1 cellular context compared by ENCODE assay signal in the genomic region with DNA sequence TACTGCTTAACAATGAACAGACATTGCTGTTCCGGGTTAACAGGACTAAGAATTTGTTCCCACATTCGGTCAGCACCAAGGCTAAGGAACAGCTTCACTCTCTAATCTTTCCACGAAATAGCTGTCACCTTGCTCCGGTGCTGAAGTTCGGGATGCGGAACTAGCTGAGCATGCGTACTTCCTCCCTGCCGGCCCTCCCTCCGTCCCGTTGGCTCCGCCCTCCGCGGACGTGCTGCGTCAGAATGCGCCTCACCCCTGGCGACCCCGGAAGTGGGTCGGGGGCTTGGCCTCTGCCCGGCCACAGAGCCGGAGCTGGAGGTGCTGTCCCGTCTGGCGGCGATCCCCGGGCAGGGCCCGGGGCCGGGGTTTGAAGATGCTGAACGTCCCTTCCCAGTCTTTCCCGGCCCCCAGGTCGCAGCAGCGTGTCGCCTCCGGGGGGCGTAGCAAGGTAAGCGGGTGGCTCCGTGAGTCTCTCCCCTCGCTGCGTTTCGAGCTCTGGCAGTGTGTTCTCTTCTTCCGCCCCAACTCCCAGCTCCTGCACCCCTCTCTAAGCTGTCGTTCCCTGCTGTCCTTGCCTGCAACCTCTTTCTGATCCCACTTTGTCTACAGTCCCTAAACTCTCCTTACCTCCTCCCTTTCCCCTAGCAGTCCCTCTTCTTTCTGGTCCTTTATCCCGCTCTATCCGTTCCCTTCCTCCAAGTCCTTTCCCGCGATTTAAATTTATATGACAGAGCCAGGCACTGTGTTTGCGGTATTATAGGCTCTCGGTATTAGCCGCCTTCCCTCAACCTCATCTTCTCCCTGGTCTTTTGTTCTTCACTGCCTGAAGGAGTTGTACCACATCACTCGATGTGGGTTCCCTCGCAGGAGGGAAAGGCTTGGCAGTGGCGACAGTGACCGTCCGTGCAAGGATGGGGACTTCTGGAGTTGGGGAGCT.
TF ChIP-seq lines count a peak whose summit lies in the region.

CYB5R4 (plus strand) TSS at position 280 of the 937 bp plus-strand sequence; CDS start at position 374, 94 bp downstream.

TF ChIP-seq in HepG2, 621 proteins besides CTCF, POLR2A, EP300 and RAD21 (continued from another document and continues in another):
- peak; percentile 79; the same call in 1 of the 2 replicates for TF ChIP-seq ZNF75D (CRISPR knock-in tag; IDR thresholded peaks at IDR 0.05; ENCODE audit: borderline replicate concordance)
- peak; percentile 92 for TF ChIP-seq ZFP36L1 (CRISPR knock-in tag; IDR thresholded peaks at IDR 0.05)
- TF ChIP-seq ZNF780A (CRISPR knock-in tag; IDR thresholded peaks at IDR 0.05): no peak
- TF ChIP-seq, protein P1, sequence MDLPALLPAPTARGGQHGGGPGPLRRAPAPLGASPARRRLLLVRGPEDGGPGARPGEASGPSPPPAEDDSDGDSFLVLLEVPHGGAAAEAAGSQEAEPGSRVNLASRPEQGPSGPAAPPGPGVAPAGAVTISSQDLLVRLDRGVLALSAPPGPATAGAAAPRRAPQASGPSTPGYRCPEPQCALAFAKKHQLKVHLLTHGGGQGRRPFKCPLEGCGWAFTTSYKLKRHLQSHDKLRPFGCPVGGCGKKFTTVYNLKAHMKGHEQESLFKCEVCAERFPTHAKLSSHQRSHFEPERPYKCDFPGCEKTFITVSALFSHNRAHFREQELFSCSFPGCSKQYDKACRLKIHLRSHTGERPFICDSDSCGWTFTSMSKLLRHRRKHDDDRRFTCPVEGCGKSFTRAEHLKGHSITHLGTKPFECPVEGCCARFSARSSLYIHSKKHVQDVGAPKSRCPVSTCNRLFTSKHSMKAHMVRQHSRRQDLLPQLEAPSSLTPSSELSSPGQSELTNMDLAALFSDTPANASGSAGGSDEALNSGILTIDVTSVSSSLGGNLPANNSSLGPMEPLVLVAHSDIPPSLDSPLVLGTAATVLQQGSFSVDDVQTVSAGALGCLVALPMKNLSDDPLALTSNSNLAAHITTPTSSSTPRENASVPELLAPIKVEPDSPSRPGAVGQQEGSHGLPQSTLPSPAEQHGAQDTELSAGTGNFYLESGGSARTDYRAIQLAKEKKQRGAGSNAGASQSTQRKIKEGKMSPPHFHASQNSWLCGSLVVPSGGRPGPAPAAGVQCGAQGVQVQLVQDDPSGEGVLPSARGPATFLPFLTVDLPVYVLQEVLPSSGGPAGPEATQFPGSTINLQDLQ (CRISPR knock-in tag; IDR thresholded peaks at IDR 0.05): no peak
- TF ChIP-seq, protein P2, sequence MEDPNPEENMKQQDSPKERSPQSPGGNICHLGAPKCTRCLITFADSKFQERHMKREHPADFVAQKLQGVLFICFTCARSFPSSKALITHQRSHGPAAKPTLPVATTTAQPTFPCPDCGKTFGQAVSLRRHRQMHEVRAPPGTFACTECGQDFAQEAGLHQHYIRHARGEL (CRISPR knock-in tag; IDR thresholded peaks at IDR 0.05): no peak
- peak; percentile 93 for TF ChIP-seq IRF2 (CRISPR knock-in tag; IDR thresholded peaks at IDR 0.05)
- TF ChIP-seq ERF (CRISPR knock-in tag; IDR thresholded peaks at IDR 0.05): peak; percentile 95
- TF ChIP-seq HMGXB3 (CRISPR knock-in tag; IDR thresholded peaks at IDR 0.05; ENCODE audit: borderline replicate concordance): peak; percentile 97
- no peak for TF ChIP-seq ZBTB3 (CRISPR knock-in tag; IDR thresholded peaks at IDR 0.05; ENCODE audit: borderline replicate concordance, low read depth)
- TF ChIP-seq, protein P3, sequence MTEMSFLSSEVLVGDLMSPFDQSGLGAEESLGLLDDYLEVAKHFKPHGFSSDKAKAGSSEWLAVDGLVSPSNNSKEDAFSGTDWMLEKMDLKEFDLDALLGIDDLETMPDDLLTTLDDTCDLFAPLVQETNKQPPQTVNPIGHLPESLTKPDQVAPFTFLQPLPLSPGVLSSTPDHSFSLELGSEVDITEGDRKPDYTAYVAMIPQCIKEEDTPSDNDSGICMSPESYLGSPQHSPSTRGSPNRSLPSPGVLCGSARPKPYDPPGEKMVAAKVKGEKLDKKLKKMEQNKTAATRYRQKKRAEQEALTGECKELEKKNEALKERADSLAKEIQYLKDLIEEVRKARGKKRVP (CRISPR knock-in tag; IDR thresholded peaks at IDR 0.05): peak in 1 of 2 experiments; percentile 56; a peak in 1 of 4 replicates
- peak; percentile 98 for TF ChIP-seq ZNF720 (CRISPR knock-in tag; IDR thresholded peaks at IDR 0.05)
- TF ChIP-seq SMYD3 (CRISPR knock-in tag; IDR thresholded peaks at IDR 0.05): no peak; the same call in 1 of the 2 replicates
- peak; percentile 20; the same call in 1 of the 2 replicates for TF ChIP-seq TFAP4 (IDR thresholded peaks at IDR 0.05; ENCODE audit: borderline replicate concordance, low read depth)
- TF ChIP-seq HOXD1 (CRISPR knock-in tag; IDR thresholded peaks at IDR 0.05): peak; percentile 96
- peak; percentile 81; the same call in 1 of the 2 replicates for TF ChIP-seq ZKSCAN8 (CRISPR knock-in tag; IDR thresholded peaks at IDR 0.05; ENCODE audit: borderline replicate concordance)
- peak; percentile 98 for TF ChIP-seq ZNF30 (CRISPR knock-in tag; IDR thresholded peaks at IDR 0.05)
- peak; percentile 81 for TF ChIP-seq CREB1 (IDR thresholded peaks at IDR 0.05)
- peak; percentile 90 for TF ChIP-seq CREB1 (CRISPR knock-in tag; IDR thresholded peaks at IDR 0.05)
- no peak for TF ChIP-seq EZH2 (conservative IDR thresholded peaks at IDR 0.05; ENCODE audit: low read depth, low read length)
- peak; percentile 96 for TF ChIP-seq ZNF205 (CRISPR knock-in tag; IDR thresholded peaks at IDR 0.05)
- TF ChIP-seq ARID2 (CRISPR knock-in tag; IDR thresholded peaks at IDR 0.05; ENCODE audit: borderline replicate concordance): peak; percentile 98; the same call in 1 of the 2 replicates
- TF ChIP-seq, protein P4, sequence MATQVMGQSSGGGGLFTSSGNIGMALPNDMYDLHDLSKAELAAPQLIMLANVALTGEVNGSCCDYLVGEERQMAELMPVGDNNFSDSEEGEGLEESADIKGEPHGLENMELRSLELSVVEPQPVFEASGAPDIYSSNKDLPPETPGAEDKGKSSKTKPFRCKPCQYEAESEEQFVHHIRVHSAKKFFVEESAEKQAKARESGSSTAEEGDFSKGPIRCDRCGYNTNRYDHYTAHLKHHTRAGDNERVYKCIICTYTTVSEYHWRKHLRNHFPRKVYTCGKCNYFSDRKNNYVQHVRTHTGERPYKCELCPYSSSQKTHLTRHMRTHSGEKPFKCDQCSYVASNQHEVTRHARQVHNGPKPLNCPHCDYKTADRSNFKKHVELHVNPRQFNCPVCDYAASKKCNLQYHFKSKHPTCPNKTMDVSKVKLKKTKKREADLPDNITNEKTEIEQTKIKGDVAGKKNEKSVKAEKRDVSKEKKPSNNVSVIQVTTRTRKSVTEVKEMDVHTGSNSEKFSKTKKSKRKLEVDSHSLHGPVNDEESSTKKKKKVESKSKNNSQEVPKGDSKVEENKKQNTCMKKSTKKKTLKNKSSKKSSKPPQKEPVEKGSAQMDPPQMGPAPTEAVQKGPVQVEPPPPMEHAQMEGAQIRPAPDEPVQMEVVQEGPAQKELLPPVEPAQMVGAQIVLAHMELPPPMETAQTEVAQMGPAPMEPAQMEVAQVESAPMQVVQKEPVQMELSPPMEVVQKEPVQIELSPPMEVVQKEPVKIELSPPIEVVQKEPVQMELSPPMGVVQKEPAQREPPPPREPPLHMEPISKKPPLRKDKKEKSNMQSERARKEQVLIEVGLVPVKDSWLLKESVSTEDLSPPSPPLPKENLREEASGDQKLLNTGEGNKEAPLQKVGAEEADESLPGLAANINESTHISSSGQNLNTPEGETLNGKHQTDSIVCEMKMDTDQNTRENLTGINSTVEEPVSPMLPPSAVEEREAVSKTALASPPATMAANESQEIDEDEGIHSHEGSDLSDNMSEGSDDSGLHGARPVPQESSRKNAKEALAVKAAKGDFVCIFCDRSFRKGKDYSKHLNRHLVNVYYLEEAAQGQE (IDR thresholded peaks at IDR 0.05; ENCODE audit: borderline replicate concordance in 1 of 2, low read depth in 1 of 2, low read length in 2 of 2): peak in 1 of 2 experiments; percentile 100
- TF ChIP-seq, protein P5, sequence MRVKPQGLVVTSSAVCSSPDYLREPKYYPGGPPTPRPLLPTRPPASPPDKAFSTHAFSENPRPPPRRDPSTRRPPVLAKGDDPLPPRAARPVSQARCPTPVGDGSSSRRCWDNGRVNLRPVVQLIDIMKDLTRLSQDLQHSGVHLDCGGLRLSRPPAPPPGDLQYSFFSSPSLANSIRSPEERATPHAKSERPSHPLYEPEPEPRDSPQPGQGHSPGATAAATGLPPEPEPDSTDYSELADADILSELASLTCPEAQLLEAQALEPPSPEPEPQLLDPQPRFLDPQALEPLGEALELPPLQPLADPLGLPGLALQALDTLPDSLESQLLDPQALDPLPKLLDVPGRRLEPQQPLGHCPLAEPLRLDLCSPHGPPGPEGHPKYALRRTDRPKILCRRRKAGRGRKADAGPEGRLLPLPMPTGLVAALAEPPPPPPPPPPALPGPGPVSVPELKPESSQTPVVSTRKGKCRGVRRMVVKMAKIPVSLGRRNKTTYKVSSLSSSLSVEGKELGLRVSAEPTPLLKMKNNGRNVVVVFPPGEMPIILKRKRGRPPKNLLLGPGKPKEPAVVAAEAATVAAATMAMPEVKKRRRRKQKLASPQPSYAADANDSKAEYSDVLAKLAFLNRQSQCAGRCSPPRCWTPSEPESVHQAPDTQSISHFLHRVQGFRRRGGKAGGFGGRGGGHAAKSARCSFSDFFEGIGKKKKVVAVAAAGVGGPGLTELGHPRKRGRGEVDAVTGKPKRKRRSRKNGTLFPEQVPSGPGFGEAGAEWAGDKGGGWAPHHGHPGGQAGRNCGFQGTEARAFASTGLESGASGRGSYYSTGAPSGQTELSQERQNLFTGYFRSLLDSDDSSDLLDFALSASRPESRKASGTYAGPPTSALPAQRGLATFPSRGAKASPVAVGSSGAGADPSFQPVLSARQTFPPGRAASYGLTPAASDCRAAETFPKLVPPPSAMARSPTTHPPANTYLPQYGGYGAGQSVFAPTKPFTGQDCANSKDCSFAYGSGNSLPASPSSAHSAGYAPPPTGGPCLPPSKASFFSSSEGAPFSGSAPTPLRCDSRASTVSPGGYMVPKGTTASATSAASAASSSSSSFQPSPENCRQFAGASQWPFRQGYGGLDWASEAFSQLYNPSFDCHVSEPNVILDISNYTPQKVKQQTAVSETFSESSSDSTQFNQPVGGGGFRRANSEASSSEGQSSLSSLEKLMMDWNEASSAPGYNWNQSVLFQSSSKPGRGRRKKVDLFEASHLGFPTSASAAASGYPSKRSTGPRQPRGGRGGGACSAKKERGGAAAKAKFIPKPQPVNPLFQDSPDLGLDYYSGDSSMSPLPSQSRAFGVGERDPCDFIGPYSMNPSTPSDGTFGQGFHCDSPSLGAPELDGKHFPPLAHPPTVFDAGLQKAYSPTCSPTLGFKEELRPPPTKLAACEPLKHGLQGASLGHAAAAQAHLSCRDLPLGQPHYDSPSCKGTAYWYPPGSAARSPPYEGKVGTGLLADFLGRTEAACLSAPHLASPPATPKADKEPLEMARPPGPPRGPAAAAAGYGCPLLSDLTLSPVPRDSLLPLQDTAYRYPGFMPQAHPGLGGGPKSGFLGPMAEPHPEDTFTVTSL (CRISPR knock-in tag; IDR thresholded peaks at IDR 0.05; ENCODE audit: borderline replicate concordance): no peak; the same call in 1 of the 2 replicates
- TF ChIP-seq NFRKB (IDR thresholded peaks at IDR 0.05): no peak
- TF ChIP-seq ZFP41 (CRISPR knock-in tag; IDR thresholded peaks at IDR 0.05; ENCODE audit: borderline replicate concordance): peak; percentile 79
- peak; percentile 99 for TF ChIP-seq SATB2 (CRISPR knock-in tag; IDR thresholded peaks at IDR 0.05)
- TF ChIP-seq ZNF138 (CRISPR knock-in tag; IDR thresholded peaks at IDR 0.05; ENCODE audit: low read depth): peak; percentile 96
- peak; percentile 91 for TF ChIP-seq POGK (CRISPR knock-in tag; conservative IDR thresholded peaks at IDR 0.05)
